In genomic region chr14:21382095-21382494, GRCh38 we compare ENCODE assay signal across 11 cellular contexts. TPM values are rescaled to one million over a fixed set of nuclear protein-coding genes. Genes with fewer than 3 reads are reported as not detected.
DNase-seq lines count a peak whose midpoint lies in the region; ATAC-seq and TF ChIP-seq lines count a peak whose summit lies in the region.
"Had no signal": no experiment of that assay in that cellular context is flagged by ENCODE, and none has a peak within 500 bp of the region (broad histone marks: within the 10 kb centered on the region; RNA-seq: fewer than 3 reads in every experiment).

No MANE protein-coding gene starts in this region.

- H3K27me3 ChIP-seq in SJSA1 (replicated peaks) = no peaks in the 10 kb centered on the region
- H3K27me3 ChIP-seq: transverse colon had no signal

- no peak for DNase-seq in activated naive CD4-positive, alpha-beta T cell treated with Interleukin-2 at 50 U/mL for 16 hours
- DNase-seq in SJSA1 (ENCODE audit: low read depth in 1 of 2, low spot score in 2 of 2) (no peak), epithelial cell of proximal tubule (ENCODE audit: low read depth) (no peak), DMS153 treated with DMSO at 0.1 percent for 48 hours (lab: John Stamatoyannopoulos, UW; ENCODE audit: unreplicated experiment) (no peak), head of caudate nucleus (no peak)
- DNase-seq: COR-L47; stimulated activated CD4-positive, alpha-beta T cell treated with anti-CD3 and anti-CD28 coated beads, Interleukin-12 subunit alpha, Interleukin-12 subunit beta, amount 100 ng/mL, for 4 hours; transverse colon had no signal

- H3K36me3 Mint-ChIP-seq in activated naive CD4-positive, alpha-beta T cell treated with anti-CD3 and anti-CD28 coated beads, Interleukin-2, amount 50 U/mL, for 24 hours = peaks cover 4% of the 10 kb centered on the region
- H3K36me3 Mint-ChIP-seq in stimulated activated memory B cell treated with anti-CD40 and anti-IgM and Interleukin-4, amounts not matched to agents 10 μg/mL and 1 μg/mL and 100 μg/mL, for 72 hours = peaks cover 17% of the 10 kb centered on the region

- no peak for ATAC-seq in stimulated activated memory B cell treated with anti-CD40 and anti-IgM and Interleukin-4, amounts not matched to agents 10 μg/mL and 1 μg/mL and 100 μg/mL, for 72 hours
- no peak for ATAC-seq in GM18909 (IDR thresholded peaks at IDR 0.05; ENCODE audit: poor library complexity, unreplicated experiment)

- no peak for TF ChIP-seq CTCF in epithelial cell of proximal tubule (conservative IDR thresholded peaks at IDR 0.05; ENCODE audit: low read depth, low read length)

- peak overlapping the region; percentile 52 for H3K27ac Mint-ChIP-seq in activated naive CD4-positive, alpha-beta T cell treated with anti-CD3 and anti-CD28 coated beads, Interleukin-2, amount 50 U/mL, for 24 hours
- peak overlapping the region; percentile 99 for H3K27ac Mint-ChIP-seq in stimulated activated memory B cell treated with anti-CD40 and anti-IgM and Interleukin-4, amounts not matched to agents 10 μg/mL and 1 μg/mL and 100 μg/mL, for 72 hours

- peak overlapping the region; percentile 60; the same call in 1 of the 2 replicates for H3K4me3 ChIP-seq in SJSA1
- H3K4me3 ChIP-seq in epithelial cell of proximal tubule (ENCODE audit: low read depth, low read length) = peak overlapping the region; percentile 9

- peak overlapping the region; percentile 84 for H3K4me3 Mint-ChIP-seq in activated naive CD4-positive, alpha-beta T cell treated with anti-CD3 and anti-CD28 coated beads, Interleukin-2, amount 50 U/mL, for 24 hours
- H3K4me3 Mint-ChIP-seq in stimulated activated memory B cell treated with anti-CD40 and anti-IgM and Interleukin-4, amounts not matched to agents 10 μg/mL and 1 μg/mL and 100 μg/mL, for 72 hours = peak overlapping the region; percentile 73

- no peaks in the 10 kb centered on the region for H3K9me3 Mint-ChIP-seq in activated naive CD4-positive, alpha-beta T cell treated with anti-CD3 and anti-CD28 coated beads, Interleukin-2, amount 50 U/mL, for 24 hours
- H3K9me3 Mint-ChIP-seq in stimulated activated memory B cell treated with anti-CD40 and anti-IgM and Interleukin-4, amounts not matched to agents 10 μg/mL and 1 μg/mL and 100 μg/mL, for 72 hours = no peaks in the 10 kb centered on the region

- no peak overlapping the region for H3K27ac ChIP-seq in SJSA1

- H3K4me1 Mint-ChIP-seq in activated naive CD4-positive, alpha-beta T cell treated with anti-CD3 and anti-CD28 coated beads, Interleukin-2, amount 50 U/mL, for 24 hours = peaks cover 43% of the 10 kb centered on the region
- H3K4me1 Mint-ChIP-seq in stimulated activated memory B cell treated with anti-CD40 and anti-IgM and Interleukin-4, amounts not matched to agents 10 μg/mL and 1 μg/mL and 100 μg/mL, for 72 hours = peaks cover 29% of the 10 kb centered on the region

- intact Hi-C loops in head of caudate nucleus (cut with DNase I) = loop anchor here (5.0 to 10.0 kb wide), 2 partner anchors 53 to 115 kb away; partner anchors contain the start of gene HNRNPC

- no peaks in the 10 kb centered on the region for H3K27me3 Mint-ChIP-seq in activated naive CD4-positive, alpha-beta T cell treated with anti-CD3 and anti-CD28 coated beads, Interleukin-2, amount 50 U/mL, for 24 hours
- H3K27me3 Mint-ChIP-seq in stimulated activated memory B cell treated with anti-CD40 and anti-IgM and Interleukin-4, amounts not matched to agents 10 μg/mL and 1 μg/mL and 100 μg/mL, for 72 hours = no peaks in the 10 kb centered on the region

- H3K36me3 ChIP-seq in SJSA1 = peaks cover 41% of the 10 kb centered on the region

- H3K4me1 ChIP-seq in SJSA1 (replicated peaks) = peaks cover 14% of the 10 kb centered on the region

- H3K9me3 ChIP-seq in SJSA1 (replicated peaks) = no peaks in the 10 kb centered on the region
- H3K9me3 ChIP-seq: transverse colon had no signal

RNA-seq across cellular contexts. Expression of gene SUPT16H, which starts 1.7 kb away (rescaled TPM):
- 63.6 and 90.1 TPM in 2 replicates for total RNA-seq in SJSA1 (2014; rRNA removed; shearing (Covaris generic))
- 74.7 and 107 TPM in 2 replicates for total RNA-seq in epithelial cell of proximal tubule
